Comparison of ENCODE assay signal across 19 cellular contexts in the genomic region with DNA sequence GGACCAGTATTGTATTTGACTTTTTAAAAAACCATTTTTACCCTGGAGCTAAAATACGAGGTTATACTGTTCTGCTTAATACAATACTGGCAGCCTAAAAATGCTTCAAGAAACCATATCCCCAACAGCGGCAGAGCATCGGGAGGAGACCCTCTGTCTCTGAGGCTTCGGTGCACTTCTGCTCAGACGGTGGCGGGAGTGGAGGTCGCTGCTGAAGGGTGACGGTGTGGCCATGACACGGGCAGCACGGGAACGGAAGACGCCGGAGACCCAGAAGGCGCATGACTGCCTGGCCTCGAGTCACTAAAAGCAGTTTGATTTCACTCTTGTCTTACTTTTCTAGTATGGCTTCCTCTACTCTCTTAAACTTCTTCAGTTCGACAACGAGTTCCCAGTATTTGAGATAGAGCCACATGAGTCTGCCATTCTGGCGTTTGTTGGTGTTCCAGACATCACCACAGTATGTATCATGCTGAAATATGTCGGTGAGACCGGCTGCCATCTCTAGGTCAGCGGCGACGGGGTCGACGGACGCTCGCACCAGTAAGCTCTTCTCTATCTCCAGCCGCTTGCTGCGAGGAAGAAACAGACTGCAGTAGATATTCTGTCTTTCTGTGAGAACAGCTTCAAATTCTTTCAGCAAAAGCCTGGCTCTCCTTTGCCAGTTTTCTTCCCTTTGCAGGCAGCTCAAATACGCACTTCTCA. TPM values are rescaled to one million over a fixed set of nuclear protein-coding genes. Genes with fewer than 3 reads are reported as not detected.
DNase-seq lines count a peak whose midpoint lies in the region; ATAC-seq, FAIRE-seq and TF ChIP-seq lines count a peak whose summit lies in the region.
"Had no signal": no experiment of that assay in that cellular context is flagged by ENCODE, and none has a peak within 500 bp of the region (broad histone marks: within the 10 kb centered on the region; RNA-seq: fewer than 3 reads in every experiment).

No MANE protein-coding gene starts in this region.

- H3K27me3 Mint-ChIP-seq in WTC11 (ENCODE audit: low read depth) = no peaks in the 10 kb centered on the region
- H3K27me3 Mint-ChIP-seq: CD4-positive, alpha-beta memory T cell had no signal

- no peaks in the 10 kb centered on the region for H3K9me3 Mint-ChIP-seq in WTC11
- H3K9me3 Mint-ChIP-seq: CD4-positive, alpha-beta memory T cell had no signal

- no peak overlapping the region for H3K4me3 ChIP-seq in foreskin fibroblast (ENCODE audit: low read depth in 1 of 2, low read length in 2 of 2)
- H3K4me3 ChIP-seq: HAP-1 had no signal

- no peak overlapping the region for H3K4me3 Mint-ChIP-seq in WTC11
- H3K4me3 Mint-ChIP-seq: CD4-positive, alpha-beta memory T cell had no signal

- no peak for TF ChIP-seq CTCF in WTC11 (IDR thresholded peaks at IDR 0.05)
- TF ChIP-seq CTCF in foreskin fibroblast (IDR thresholded peaks at IDR 0.05; ENCODE audit: low read depth, low read length) = no peak

- peak overlapping the region; percentile 75; the same call in 1 of the 2 replicates for H3K27ac Mint-ChIP-seq in WTC11
- H3K27ac Mint-ChIP-seq: CD4-positive, alpha-beta memory T cell had no signal

- ATAC-seq in WTC11 = no peak

- H3K36me3 Mint-ChIP-seq in WTC11 = peaks cover 23% of the 10 kb centered on the region

- no peak for TF ChIP-seq POLR2A in GM12891 (IDR thresholded peaks at IDR 0.05; ENCODE audit: low read depth, low read length)

- no peak overlapping the region for H3K27ac ChIP-seq in caudate nucleus (ENCODE audit: low read depth, low read length)
- H3K27ac ChIP-seq: 22Rv1 had no signal

- POLR2A ChIA-PET in WTC11 (lab: Charles Lee) = no interaction called here

- H3K4me1 Mint-ChIP-seq in WTC11 = peaks cover 20% of the 10 kb centered on the region

- peak; percentile 43 for DNase-seq in activated effector memory CD4-positive, alpha-beta T cell treated with anti-CD3 and anti-CD28 coated beads, Interleukin-2, amount 50 U/mL, for 16 hours
- DNase-seq in activated effector memory CD4-positive, alpha-beta T cell treated with Interleukin-2 at 50 U/mL for 16 hours = no peak
- DNase-seq in GM12891 (ENCODE audit: insufficient read length, low spot score) = peak; percentile 1
- no peak for DNase-seq in WTC11 (ENCODE audit: low spot score)
- DNase-seq in mesenteric fat pad (ENCODE audit: low spot score) = peak; percentile 71
- DNase-seq in caudate nucleus (lab: John Stamatoyannopoulos, UW) = no peak
- no peak for DNase-seq in foreskin fibroblast
- no peak for DNase-seq in medulla oblongata (ENCODE audit: extremely low spot score)
- DNase-seq: BE2C; CD4-positive, alpha-beta memory T cell; DMS79; NCI-H1105 treated with DMSO at 0.1 percent for 48 hours; NCI-H1694 treated with DMSO at 0.1 percent for 48 hours; NCI-H69; NK-92 treated with Interleukin-12 subunit alpha and Interleukin-12 subunit beta, amount 100 ng/mL, for 24 hours; SHP77 had no signal

- CTCF ChIA-PET in WTC11 (lab: Charles Lee) = interaction anchor here (1.8 kb wide), 1 partner anchor 17 kb away, joined by 4 read pairs; no protein-coding TSS in a partner anchor

- no peak for FAIRE-seq in GM12891 (lab: Jason Lieb, UNC)
- FAIRE-seq: D721Med had no signal

TF ChIP-seq in GM12891, 5 proteins besides CTCF, POLR2A, EP300 and RAD21:
- TF ChIP-seq SPI1 (IDR thresholded peaks at IDR 0.05; ENCODE audit: low read depth, low read length) (no peak), PAX5 (IDR thresholded peaks at IDR 0.05; ENCODE audit: insufficient read depth, low read length, severe bottlenecking) (no peak), TAF1 (IDR thresholded peaks at IDR 0.05; ENCODE audit: low read depth, low read length) (no peak), POLR2AphosphoS5 (IDR thresholded peaks at IDR 0.05; ENCODE audit: low read depth, low read length) (no peak), POU2F2 (IDR thresholded peaks at IDR 0.05; ENCODE audit: low read depth, low read length) (no peak)

TF ChIP-seq in WTC11, 78 proteins besides CTCF, POLR2A, EP300 and RAD21 (continues in another document):
- TF ChIP-seq ZNF671 (CRISPR knock-in tag; IDR thresholded peaks at IDR 0.05) (no peak), SP1 (CRISPR knock-in tag; conservative IDR thresholded peaks at IDR 0.05) (no peak), ZBTB21 (CRISPR knock-in tag; IDR thresholded peaks at IDR 0.05; ENCODE audit: borderline replicate concordance) (no peak), MXD4 (CRISPR knock-in tag; IDR thresholded peaks at IDR 0.05; ENCODE audit: borderline replicate concordance) (no peak), GTF2I (CRISPR knock-in tag; conservative IDR thresholded peaks at IDR 0.05) (no peak), GABPB1 (CRISPR knock-in tag; IDR thresholded peaks at IDR 0.05) (no peak), ZNF416 (CRISPR knock-in tag; IDR thresholded peaks at IDR 0.05) (no peak), NR1H2 (CRISPR knock-in tag; IDR thresholded peaks at IDR 0.05) (no peak), NR2C2 (CRISPR knock-in tag; IDR thresholded peaks at IDR 0.05) (no peak), RELA (CRISPR knock-in tag; IDR thresholded peaks at IDR 0.05; ENCODE audit: borderline replicate concordance) (no peak), TCF7 (CRISPR knock-in tag; IDR thresholded peaks at IDR 0.05; ENCODE audit: low read depth) (no peak), FOXJ3 (CRISPR knock-in tag; IDR thresholded peaks at IDR 0.05; ENCODE audit: borderline replicate concordance) (no peak), NFYB (CRISPR knock-in tag; conservative IDR thresholded peaks at IDR 0.05; ENCODE audit: low read depth) (no peak)
- TF ChIP-seq, protein P1, sequence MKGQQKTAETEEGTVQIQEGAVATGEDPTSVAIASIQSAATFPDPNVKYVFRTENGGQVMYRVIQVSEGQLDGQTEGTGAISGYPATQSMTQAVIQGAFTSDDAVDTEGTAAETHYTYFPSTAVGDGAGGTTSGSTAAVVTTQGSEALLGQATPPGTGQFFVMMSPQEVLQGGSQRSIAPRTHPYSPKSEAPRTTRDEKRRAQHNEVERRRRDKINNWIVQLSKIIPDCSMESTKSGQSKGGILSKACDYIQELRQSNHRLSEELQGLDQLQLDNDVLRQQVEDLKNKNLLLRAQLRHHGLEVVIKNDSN (CRISPR knock-in tag; IDR thresholded peaks at IDR 0.05) = no peak
- TF ChIP-seq, protein P2, sequence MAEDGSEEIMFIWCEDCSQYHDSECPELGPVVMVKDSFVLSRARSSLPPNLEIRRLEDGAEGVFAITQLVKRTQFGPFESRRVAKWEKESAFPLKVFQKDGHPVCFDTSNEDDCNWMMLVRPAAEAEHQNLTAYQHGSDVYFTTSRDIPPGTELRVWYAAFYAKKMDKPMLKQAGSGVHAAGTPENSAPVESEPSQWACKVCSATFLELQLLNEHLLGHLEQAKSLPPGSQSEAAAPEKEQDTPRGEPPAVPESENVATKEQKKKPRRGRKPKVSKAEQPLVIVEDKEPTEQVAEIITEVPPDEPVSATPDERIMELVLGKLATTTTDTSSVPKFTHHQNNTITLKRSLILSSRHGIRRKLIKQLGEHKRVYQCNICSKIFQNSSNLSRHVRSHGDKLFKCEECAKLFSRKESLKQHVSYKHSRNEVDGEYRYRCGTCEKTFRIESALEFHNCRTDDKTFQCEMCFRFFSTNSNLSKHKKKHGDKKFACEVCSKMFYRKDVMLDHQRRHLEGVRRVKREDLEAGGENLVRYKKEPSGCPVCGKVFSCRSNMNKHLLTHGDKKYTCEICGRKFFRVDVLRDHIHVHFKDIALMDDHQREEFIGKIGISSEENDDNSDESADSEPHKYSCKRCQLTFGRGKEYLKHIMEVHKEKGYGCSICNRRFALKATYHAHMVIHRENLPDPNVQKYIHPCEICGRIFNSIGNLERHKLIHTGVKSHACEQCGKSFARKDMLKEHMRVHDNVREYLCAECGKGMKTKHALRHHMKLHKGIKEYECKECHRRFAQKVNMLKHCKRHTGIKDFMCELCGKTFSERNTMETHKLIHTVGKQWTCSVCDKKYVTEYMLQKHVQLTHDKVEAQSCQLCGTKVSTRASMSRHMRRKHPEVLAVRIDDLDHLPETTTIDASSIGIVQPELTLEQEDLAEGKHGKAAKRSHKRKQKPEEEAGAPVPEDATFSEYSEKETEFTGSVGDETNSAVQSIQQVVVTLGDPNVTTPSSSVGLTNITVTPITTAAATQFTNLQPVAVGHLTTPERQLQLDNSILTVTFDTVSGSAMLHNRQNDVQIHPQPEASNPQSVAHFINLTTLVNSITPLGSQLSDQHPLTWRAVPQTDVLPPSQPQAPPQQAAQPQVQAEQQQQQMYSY (CRISPR knock-in tag; IDR thresholded peaks at IDR 0.05) = no peak
- TF ChIP-seq, protein P3, sequence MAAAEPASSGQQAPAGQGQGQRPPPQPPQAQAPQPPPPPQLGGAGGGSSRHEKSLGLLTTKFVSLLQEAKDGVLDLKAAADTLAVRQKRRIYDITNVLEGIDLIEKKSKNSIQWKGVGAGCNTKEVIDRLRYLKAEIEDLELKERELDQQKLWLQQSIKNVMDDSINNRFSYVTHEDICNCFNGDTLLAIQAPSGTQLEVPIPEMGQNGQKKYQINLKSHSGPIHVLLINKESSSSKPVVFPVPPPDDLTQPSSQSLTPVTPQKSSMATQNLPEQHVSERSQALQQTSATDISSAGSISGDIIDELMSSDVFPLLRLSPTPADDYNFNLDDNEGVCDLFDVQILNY (CRISPR knock-in tag; IDR thresholded peaks at IDR 0.05) = no peak
- TF ChIP-seq, protein P4, sequence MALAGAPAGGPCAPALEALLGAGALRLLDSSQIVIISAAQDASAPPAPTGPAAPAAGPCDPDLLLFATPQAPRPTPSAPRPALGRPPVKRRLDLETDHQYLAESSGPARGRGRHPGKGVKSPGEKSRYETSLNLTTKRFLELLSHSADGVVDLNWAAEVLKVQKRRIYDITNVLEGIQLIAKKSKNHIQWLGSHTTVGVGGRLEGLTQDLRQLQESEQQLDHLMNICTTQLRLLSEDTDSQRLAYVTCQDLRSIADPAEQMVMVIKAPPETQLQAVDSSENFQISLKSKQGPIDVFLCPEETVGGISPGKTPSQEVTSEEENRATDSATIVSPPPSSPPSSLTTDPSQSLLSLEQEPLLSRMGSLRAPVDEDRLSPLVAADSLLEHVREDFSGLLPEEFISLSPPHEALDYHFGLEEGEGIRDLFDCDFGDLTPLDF (CRISPR knock-in tag; IDR thresholded peaks at IDR 0.05) = no peak

RNA-seq across cellular contexts. Expression of a gene that starts 12.8 kb away (rescaled TPM):
- 1.5 TPM for polyA plus RNA-seq in GM12891 (2012; ENCODE audit: low read depth, missing spikeins)
- total RNA-seq in WTC11 (2021) (5.3 to 8.4 TPM (median 6.3 TPM) in 3 replicates), mesenteric fat pad (6.5 TPM)

RNA-seq across cellular contexts. Expression of a gene that starts 13.0 kb away (rescaled TPM):
- 133 TPM for polyA plus RNA-seq in GM12891 (2012; ENCODE audit: low read depth, missing spikeins)
- total RNA-seq in WTC11 (2021) = 135 to 145 TPM (median 137 TPM) in 3 replicates
- total RNA-seq in mesenteric fat pad = 112 TPM

RNA-seq across cellular contexts. Expression of a gene that starts 13.8 kb away (rescaled TPM):
- polyA plus RNA-seq in GM12891 (2012; ENCODE audit: low read depth, missing spikeins) = 0.10 TPM
- total RNA-seq in WTC11 (2021) (0.11 TPM in 1 of 3 replicates, not detected in the others), mesenteric fat pad (not detected)
- total RNA-seq: CD4-positive, alpha-beta memory T cell had no signal

Comparison
In these comparisons a context has a peak if more than half of its experiments do, and no peak if none do; other contexts are left out.
1. DNase-seq: peak in activated effector memory CD4-positive, alpha-beta T cell treated with anti-CD3 and anti-CD28 coated beads, Interleukin-2, amount 50 U/mL, for 16 hours (single experiment), GM12891 (single experiment) and mesenteric fat pad (single experiment); none in activated effector memory CD4-positive, alpha-beta T cell treated with Interleukin-2 at 50 U/mL for 16 hours (single experiment), WTC11 (single experiment), caudate nucleus (0 of 61), foreskin fibroblast (0 of 2) and medulla oblongata (single experiment).